8 cellular contexts compared by ENCODE assay signal in genomic region chr11:59614277-59615131, GRCh38. TPM values are rescaled to one million over a fixed set of nuclear protein-coding genes. Genes with fewer than 3 reads are reported as not detected.
DNase-seq lines count a peak whose midpoint lies in the region; ATAC-seq, FAIRE-seq and TF ChIP-seq lines count a peak whose summit lies in the region.

No MANE protein-coding gene starts in this region.

- H3K9me3 ChIP-seq in kidney (ENCODE audit: control insufficient read depth in 1 of 2, low read length in 2 of 2) (no peaks in the 10 kb centered on the region), thymus (ENCODE audit: control insufficient read depth) (no peaks in the 10 kb centered on the region)

- peak overlapping the region; percentile 92 for H3K4me3 Mint-ChIP-seq in activated T-cell treated with anti-CD3 and anti-CD28 coated beads, Interleukin-2, amount 50 U/mL, for 4 hours
- peak overlapping the region; percentile 100 for H3K4me3 Mint-ChIP-seq in activated T-helper 2 cell treated with anti-CD3 and anti-CD28 coated beads, Interferon-gamma antibody, Interleukin-2, Interleukin-4, amounts not matched to agents 10 μg/mL and 5 μg/mL and 100 μg/mL, durations not matched to agents 14 hours and 24 hours and 36 hours (ENCODE audit: low read depth)

- no peak for DNase-seq in activated T-cell treated with anti-CD3 and anti-CD28 coated beads, Interleukin-2, amount 50 U/mL, for 4 hours
- DNase-seq in activated T-cell treated with anti-CD3 and anti-CD28 coated beads, Interleukin-2, amount 50 U/mL, for 48 hours = no peak
- DNase-seq in activated T-helper 2 cell treated with anti-CD3 and anti-CD28 coated beads, Interferon-gamma antibody, Interleukin-2, Interleukin-4, amounts not matched to agents 10 μg/mL and 5 μg/mL and 100 μg/mL, durations not matched to agents 14 hours and 24 hours and 36 hours (ENCODE audit: low spot score) = no peak
- DNase-seq in kidney (no peak), NCI-H510A treated with DMSO at 0.1 percent for 48 hours (lab: John Stamatoyannopoulos, UW) (no peak)
- no peak for DNase-seq in activated CD4-positive, alpha-beta T cell treated with anti-CD3 and anti-CD28 coated beads, Interleukin-2, amount 50 U/mL, for 48 hours

- H3K4me1 ChIP-seq in kidney (ENCODE audit: control insufficient read depth in 1 of 2, insufficient read depth in 1 of 2, low read depth in 1 of 2, low read length in 2 of 2) (peaks cover 20 to 27% of the 10 kb centered on the region in 2 donors), thymus (ENCODE audit: control insufficient read depth, insufficient read depth, low read length) (peaks cover 12% of the 10 kb centered on the region)

- TF ChIP-seq CTCF in kidney (IDR thresholded peaks at IDR 0.05; ENCODE audit: borderline replicate concordance, extremely low read depth, insufficient read depth) = no peak

- no peaks in the 10 kb centered on the region for H3K27me3 Mint-ChIP-seq in activated T-cell treated with anti-CD3 and anti-CD28 coated beads, Interleukin-2, amount 50 U/mL, for 4 hours (ENCODE audit: low read depth)
- no peaks in the 10 kb centered on the region for H3K27me3 Mint-ChIP-seq in activated T-helper 2 cell treated with anti-CD3 and anti-CD28 coated beads, Interferon-gamma antibody, Interleukin-2, Interleukin-4, amounts not matched to agents 10 μg/mL and 5 μg/mL and 100 μg/mL, durations not matched to agents 14 hours and 24 hours and 36 hours (ENCODE audit: low read depth)

- 26% methylated on average over 14 of the region's 14 CpGs for WGBS in thymus

- no peaks in the 10 kb centered on the region for H3K27me3 ChIP-seq in thymus (ENCODE audit: control insufficient read depth, insufficient read depth)

- peak overlapping the region; percentile 93 to 94 for H3K27ac ChIP-seq in kidney (ENCODE audit: low read depth in 2 of 2, low read length in 2 of 2)
- H3K27ac ChIP-seq in thymus (ENCODE audit: low read depth) = peak overlapping the region; percentile 97

- peak overlapping the region; percentile 94 for H3K27ac Mint-ChIP-seq in activated T-helper 2 cell treated with anti-CD3 and anti-CD28 coated beads, Interferon-gamma antibody, Interleukin-2, Interleukin-4, amounts not matched to agents 10 μg/mL and 5 μg/mL and 100 μg/mL, durations not matched to agents 14 hours and 24 hours and 36 hours

- intact Hi-C loops in activated T-helper 2 cell treated with anti-CD3 and anti-CD28 coated beads, Interferon-gamma antibody, Interleukin-2, Interleukin-4, amounts not matched to agents 10 μg/mL and 5 μg/mL and 100 μg/mL, durations not matched to agents 14 hours and 24 hours and 36 hours (cut with micrococcal nuclease) = loop anchor here (2.0 to 5.0 kb wide), 3 partner anchors 54 to 243 kb away; no protein-coding TSS in a partner anchor
- intact Hi-C loops in kidney (cut with DNase I) = no loop called here

- H3K36me3 ChIP-seq in kidney (ENCODE audit: control insufficient read depth in 1 of 2, insufficient read depth in 2 of 2, low read length in 2 of 2) (peaks cover 4 to 8% of the 10 kb centered on the region in 2 donors), thymus (ENCODE audit: control insufficient read depth, insufficient read depth) (peaks cover 7% of the 10 kb centered on the region)

- peaks cover 22% of the 10 kb centered on the region for H3K36me3 Mint-ChIP-seq in activated T-cell treated with anti-CD3 and anti-CD28 coated beads, Interleukin-2, amount 50 U/mL, for 4 hours (ENCODE audit: insufficient read depth)
- peaks cover 39% of the 10 kb centered on the region for H3K36me3 Mint-ChIP-seq in activated T-helper 2 cell treated with anti-CD3 and anti-CD28 coated beads, Interferon-gamma antibody, Interleukin-2, Interleukin-4, amounts not matched to agents 10 μg/mL and 5 μg/mL and 100 μg/mL, durations not matched to agents 14 hours and 24 hours and 36 hours (ENCODE audit: low read depth)

- no peak for ATAC-seq in activated T-cell treated with anti-CD3 and anti-CD28 coated beads, Interleukin-2, amount 50 U/mL, for 4 hours
- no peak for ATAC-seq in HG03342 (IDR thresholded peaks at IDR 0.05; ENCODE audit: unreplicated experiment)

- peak overlapping the region; percentile 82 to 95 for H3K9ac ChIP-seq in kidney (ENCODE audit: low read length in 2 of 2)

- H3K4me3 ChIP-seq in kidney (ENCODE audit: low read length in 2 of 2) = peak overlapping the region; percentile 85 to 97
- H3K4me3 ChIP-seq in thymus (ENCODE audit: low read length) = peak overlapping the region; percentile 77

- H3K4me1 Mint-ChIP-seq in activated T-cell treated with anti-CD3 and anti-CD28 coated beads, Interleukin-2, amount 50 U/mL, for 4 hours (ENCODE audit: low read depth) = peaks cover 47% of the 10 kb centered on the region
- peaks cover 47% of the 10 kb centered on the region for H3K4me1 Mint-ChIP-seq in activated T-helper 2 cell treated with anti-CD3 and anti-CD28 coated beads, Interferon-gamma antibody, Interleukin-2, Interleukin-4, amounts not matched to agents 10 μg/mL and 5 μg/mL and 100 μg/mL, durations not matched to agents 14 hours and 24 hours and 36 hours (ENCODE audit: low read depth)

- no peak for FAIRE-seq in kidney (lab: Jason Lieb, UNC)

- H3K9me3 Mint-ChIP-seq in activated T-cell treated with anti-CD3 and anti-CD28 coated beads, Interleukin-2, amount 50 U/mL, for 4 hours = no peaks in the 10 kb centered on the region
- no peaks in the 10 kb centered on the region for H3K9me3 Mint-ChIP-seq in activated T-helper 2 cell treated with anti-CD3 and anti-CD28 coated beads, Interferon-gamma antibody, Interleukin-2, Interleukin-4, amounts not matched to agents 10 μg/mL and 5 μg/mL and 100 μg/mL, durations not matched to agents 14 hours and 24 hours and 36 hours

RNA-seq across cellular contexts. Expression of gene OSBP, which starts 1.1 kb away (rescaled TPM):
- 10 to 100 TPM; 32.5 to 39.4 (median 35.4) TPM for total RNA-seq in activated T-cell treated with anti-CD3 and anti-CD28 coated beads, Interleukin-2, amount 50 U/mL, for 4 hours
- 42.8 and 43.4 TPM in 2 replicates for total RNA-seq in activated T-helper 2 cell treated with anti-CD3 and anti-CD28 coated beads, Interferon-gamma antibody, Interleukin-2, Interleukin-4, amounts not matched to agents 10 μg/mL and 5 μg/mL and 100 μg/mL, durations not matched to agents 14 hours and 24 hours and 36 hours
- 53.8 TPM for total RNA-seq in kidney
- polyA plus RNA-seq in kidney (ENCODE audit: insufficient read depth, low read depth, low replicate concordance) = 25.9 TPM
- 21.5 TPM for polyA plus RNA-seq in thymus

RNA-seq across cellular contexts. Expression of gene PATL1, which starts 54.3 kb away (rescaled TPM):
- 10 to 100 TPM; 51.3 to 56.2 (median 52.1) TPM for total RNA-seq in activated T-cell treated with anti-CD3 and anti-CD28 coated beads, Interleukin-2, amount 50 U/mL, for 4 hours
- total RNA-seq in activated T-helper 2 cell treated with anti-CD3 and anti-CD28 coated beads, Interferon-gamma antibody, Interleukin-2, Interleukin-4, amounts not matched to agents 10 μg/mL and 5 μg/mL and 100 μg/mL, durations not matched to agents 14 hours and 24 hours and 36 hours = 69.0 and 71.2 TPM in 2 replicates
- total RNA-seq in kidney = 35.4 TPM
- polyA plus RNA-seq in kidney (ENCODE audit: insufficient read depth, low read depth, low replicate concordance) = 12.3 TPM
- 13.0 TPM for polyA plus RNA-seq in thymus
